ENCODE assay signal across 9 cellular contexts in the genomic region with DNA sequence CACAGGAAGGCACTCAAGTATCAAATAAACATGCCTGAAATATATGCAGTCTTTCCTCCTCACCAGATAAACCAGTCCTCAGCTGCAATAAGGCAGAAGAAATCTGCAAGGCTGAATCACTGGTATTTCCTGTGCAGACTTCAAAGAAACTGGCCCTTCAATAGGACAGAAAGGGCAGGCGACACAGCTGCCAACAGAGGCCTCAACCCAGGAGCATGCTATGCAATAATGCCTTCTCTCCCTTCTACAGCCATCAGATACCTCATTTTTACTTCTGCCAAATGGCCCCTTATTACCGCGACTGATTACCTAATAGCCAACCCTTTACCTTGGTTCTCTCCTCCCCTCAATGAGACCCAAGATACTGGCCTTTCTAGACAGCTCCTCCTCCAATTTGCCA. TPM values are rescaled to one million over a fixed set of nuclear protein-coding genes. Genes with fewer than 3 reads are reported as not detected.
A peak's percentile ranks its signal among the peaks of the same experiment; 100 is the strongest.
DNase-seq lines count a peak whose midpoint lies in the region; ATAC-seq lines count a peak whose summit lies in the region.
"Had no signal": no experiment of that assay in that cellular context is flagged by ENCODE, and none has a peak within 500 bp of the region (broad histone marks: within the 10 kb centered on the region; RNA-seq: fewer than 3 reads in every experiment).

No MANE protein-coding gene starts in this region.

- POLR2A ChIA-PET in activated CD4-positive, alpha-beta memory T cell treated with anti-CD3 and anti-CD28 coated beads, Interleukin-2, amount 10 ng/mL, durations not matched to agents 7 days and 5 days (lab: Charles Lee) = interaction anchor here (1.9 kb wide), 1 partner anchor 32 kb away, joined by 10 read pairs; no protein-coding TSS in a partner anchor

- no peaks in the 10 kb centered on the region for H3K27me3 Mint-ChIP-seq in activated naive CD4-positive, alpha-beta T cell treated with anti-CD3 and anti-CD28 coated beads for 36 hours (ENCODE audit: low read depth)
- H3K27me3 Mint-ChIP-seq in activated CD4-positive, alpha-beta memory T cell treated with anti-CD3 and anti-CD28 coated beads, Interleukin-2, amount 10 ng/mL, durations not matched to agents 7 days and 5 days = no peaks in the 10 kb centered on the region

- no peak for ATAC-seq in GM21717 (IDR thresholded peaks at IDR 0.05; ENCODE audit: unreplicated experiment)

- H3K4me3 Mint-ChIP-seq in activated naive CD4-positive, alpha-beta T cell treated with anti-CD3 and anti-CD28 coated beads for 36 hours = no peak overlapping the region
- no peak overlapping the region for H3K4me3 Mint-ChIP-seq in activated CD4-positive, alpha-beta memory T cell treated with anti-CD3 and anti-CD28 coated beads, Interleukin-2, amount 10 ng/mL, durations not matched to agents 7 days and 5 days

- peak; percentile 22 for DNase-seq in activated naive CD4-positive, alpha-beta T cell treated with anti-CD3 and anti-CD28 coated beads for 36 hours
- no peak for DNase-seq in activated naive CD4-positive, alpha-beta T cell treated with anti-CD3 and anti-CD28 coated beads, Interleukin-2, amount 50 U/mL, for 16 hours
- DNase-seq in activated CD4-positive, alpha-beta memory T cell treated with anti-CD3 and anti-CD28 coated beads, Interleukin-2, amount 10 ng/mL, durations not matched to agents 7 days and 5 days = no peak
- DNase-seq in iris pigment epithelial cell (ENCODE audit: low read depth) = peak; percentile 85
- peak; percentile 52 for DNase-seq in ureter (ENCODE audit: low spot score)
- DNase-seq in NCI-H128 (lab: John Stamatoyannopoulos, UW; ENCODE audit: unreplicated experiment) = no peak
- no peak for DNase-seq in OCI-M1 (lab: John Stamatoyannopoulos, UW)
- DNase-seq: DMS153 had no signal

- H3K4me1 Mint-ChIP-seq in activated naive CD4-positive, alpha-beta T cell treated with anti-CD3 and anti-CD28 coated beads for 36 hours (ENCODE audit: low read depth) = peaks cover 42% of the 10 kb centered on the region
- H3K4me1 Mint-ChIP-seq in activated CD4-positive, alpha-beta memory T cell treated with anti-CD3 and anti-CD28 coated beads, Interleukin-2, amount 10 ng/mL, durations not matched to agents 7 days and 5 days = peaks cover 73% of the 10 kb centered on the region

- H3K9me3 Mint-ChIP-seq in activated naive CD4-positive, alpha-beta T cell treated with anti-CD3 and anti-CD28 coated beads for 36 hours = no peaks in the 10 kb centered on the region
- H3K9me3 Mint-ChIP-seq in activated CD4-positive, alpha-beta memory T cell treated with anti-CD3 and anti-CD28 coated beads, Interleukin-2, amount 10 ng/mL, durations not matched to agents 7 days and 5 days = no peaks in the 10 kb centered on the region

- intact Hi-C loops in activated naive CD4-positive, alpha-beta T cell treated with anti-CD3 and anti-CD28 coated beads for 36 hours (cut with micrococcal nuclease) = loop anchor here (1.0 kb wide), 1 partner anchor 8 kb away; the partner anchor contains the start of genes LRRC51 and NUMA1

- CTCF ChIA-PET in activated naive CD4-positive, alpha-beta T cell treated with anti-CD3 and anti-CD28 coated beads for 36 hours (lab: Charles Lee) = interaction anchor here (0.5 to 3.3 kb wide), 4 partner anchors 18 to 80 kb away, joined by 3 to 18 read pairs (median 4); no protein-coding TSS in a partner anchor
- CTCF ChIA-PET in activated CD4-positive, alpha-beta memory T cell treated with anti-CD3 and anti-CD28 coated beads, Interleukin-2, amount 10 ng/mL, durations not matched to agents 7 days and 5 days (lab: Charles Lee) = interaction anchor here (0.6 to 1.6 kb wide), 4 partner anchors 10 to 72 kb away, joined by 3 to 10 read pairs (median 4); no protein-coding TSS in a partner anchor

- H3K36me3 Mint-ChIP-seq in activated naive CD4-positive, alpha-beta T cell treated with anti-CD3 and anti-CD28 coated beads for 36 hours (ENCODE audit: low read depth) = peaks cover 25% of the 10 kb centered on the region
- peaks cover 62% of the 10 kb centered on the region for H3K36me3 Mint-ChIP-seq in activated CD4-positive, alpha-beta memory T cell treated with anti-CD3 and anti-CD28 coated beads, Interleukin-2, amount 10 ng/mL, durations not matched to agents 7 days and 5 days (ENCODE audit: low read depth)

- no peak overlapping the region for H3K27ac Mint-ChIP-seq in activated naive CD4-positive, alpha-beta T cell treated with anti-CD3 and anti-CD28 coated beads for 36 hours
- H3K27ac Mint-ChIP-seq in activated CD4-positive, alpha-beta memory T cell treated with anti-CD3 and anti-CD28 coated beads, Interleukin-2, amount 10 ng/mL, durations not matched to agents 7 days and 5 days = peak overlapping the region; percentile 32

RNA-seq across cellular contexts. Expression of gene NUMA1, which starts 8.0 kb away (rescaled TPM):
- 100 to 1,000 TPM; 189 to 194 TPM for total RNA-seq in activated naive CD4-positive, alpha-beta T cell treated with anti-CD3 and anti-CD28 coated beads for 36 hours
- 100 to 1,000 TPM; 200 to 201 TPM for total RNA-seq in activated CD4-positive, alpha-beta memory T cell treated with anti-CD3 and anti-CD28 coated beads, Interleukin-2, amount 10 ng/mL, durations not matched to agents 7 days and 5 days
- total RNA-seq in ureter = 264 TPM

RNA-seq across cellular contexts. Expression of gene LRRC51, which starts 8.3 kb away (rescaled TPM):
- total RNA-seq in activated naive CD4-positive, alpha-beta T cell treated with anti-CD3 and anti-CD28 coated beads for 36 hours = 1 to 10 TPM; 6.8 to 8.3 TPM
- 1 to 10 TPM; 5.9 to 7.1 TPM for total RNA-seq in activated CD4-positive, alpha-beta memory T cell treated with anti-CD3 and anti-CD28 coated beads, Interleukin-2, amount 10 ng/mL, durations not matched to agents 7 days and 5 days
- 22.4 TPM for total RNA-seq in ureter

RNA-seq across cellular contexts. Expression of gene LAMTOR1, which starts 30.7 kb away (rescaled TPM):
- total RNA-seq in activated naive CD4-positive, alpha-beta T cell treated with anti-CD3 and anti-CD28 coated beads for 36 hours = 10 to 100 TPM; 39.1 to 41.8 TPM
- total RNA-seq in activated CD4-positive, alpha-beta memory T cell treated with anti-CD3 and anti-CD28 coated beads, Interleukin-2, amount 10 ng/mL, durations not matched to agents 7 days and 5 days = 10 to 100 TPM; 72.7 to 76.9 TPM
- 92.2 TPM for total RNA-seq in ureter

RNA-seq across cellular contexts. Expression of gene TOMT, which starts 33.4 kb away (rescaled TPM):
- total RNA-seq in activated naive CD4-positive, alpha-beta T cell treated with anti-CD3 and anti-CD28 coated beads for 36 hours = not detected
- not detected for total RNA-seq in activated CD4-positive, alpha-beta memory T cell treated with anti-CD3 and anti-CD28 coated beads, Interleukin-2, amount 10 ng/mL, durations not matched to agents 7 days and 5 days
- total RNA-seq in ureter = not detected

RNA-seq across cellular contexts. Expression of gene ANAPC15, which starts 40.1 kb away (rescaled TPM):
- total RNA-seq in activated naive CD4-positive, alpha-beta T cell treated with anti-CD3 and anti-CD28 coated beads for 36 hours = 10 to 100 TPM; 69.1 to 70.3 TPM
- total RNA-seq in activated CD4-positive, alpha-beta memory T cell treated with anti-CD3 and anti-CD28 coated beads, Interleukin-2, amount 10 ng/mL, durations not matched to agents 7 days and 5 days = 10 to 100 TPM; 53.0 to 58.7 TPM
- 43.6 TPM for total RNA-seq in ureter

Comparison
In these comparisons a context has a peak if more than half of its experiments do, and no peak if none do; other contexts are left out.
1. DNase-seq: peak in activated naive CD4-positive, alpha-beta T cell treated with anti-CD3 and anti-CD28 coated beads for 36 hours (single experiment), iris pigment epithelial cell (single experiment) and ureter (single experiment); none in activated naive CD4-positive, alpha-beta T cell treated with anti-CD3 and anti-CD28 coated beads, Interleukin-2, amount 50 U/mL, for 16 hours (single experiment), activated CD4-positive, alpha-beta memory T cell treated with anti-CD3 and anti-CD28 coated beads, Interleukin-2, amount 10 ng/mL, durations not matched to agents 7 days and 5 days (single experiment), NCI-H128 (single experiment) and OCI-M1 (single experiment).